Comparison of ENCODE assay signal across 12 cellular contexts in the genomic region with DNA sequence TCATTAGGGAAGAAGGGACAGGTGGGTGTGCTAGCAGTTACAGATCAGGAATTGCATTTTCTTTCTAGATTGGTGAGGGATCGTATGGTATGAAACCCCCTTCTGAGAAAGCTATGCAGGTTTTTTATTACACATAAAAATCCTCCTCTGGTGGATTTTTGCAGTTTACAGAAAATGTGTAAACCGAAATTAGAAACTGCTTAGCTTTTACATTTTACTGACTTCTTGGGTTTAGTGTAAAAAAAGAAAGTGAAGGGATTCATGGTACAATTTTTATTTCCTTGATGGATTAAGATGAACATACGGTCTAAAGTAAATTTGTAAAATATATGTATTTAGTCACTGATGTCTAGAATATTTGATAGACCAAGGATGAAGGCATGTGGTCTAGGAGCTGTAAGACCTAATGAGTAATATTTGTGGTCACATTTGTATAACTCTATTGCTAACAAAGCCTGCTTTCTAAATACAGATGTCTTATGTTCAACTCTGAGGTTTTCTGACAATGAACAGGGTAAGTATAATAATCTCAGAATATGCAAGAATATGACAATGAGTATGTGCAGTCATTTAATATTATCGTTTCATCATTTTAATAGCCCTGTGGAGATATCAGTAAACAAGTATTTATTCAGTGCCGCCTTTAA.
A peak's percentile ranks its signal among the peaks of the same experiment; 100 is the strongest.
DNase-seq lines count a peak whose midpoint lies in the region; TF ChIP-seq lines count a peak whose summit lies in the region.
"Had no signal": no experiment of that assay in that cellular context is flagged by ENCODE, and none has a peak within 500 bp of the region (broad histone marks: within the 10 kb centered on the region; RNA-seq: fewer than 3 reads in every experiment).

No MANE protein-coding gene starts in this region.

- no peaks in the 10 kb centered on the region for H3K79me1 ChIP-seq in H9 (ENCODE audit: insufficient read depth, low read depth, low read length, poor library complexity, severe bottlenecking)

- H4K91ac ChIP-seq in H9 (ENCODE audit: insufficient read length, low read depth, low read length) = no peak overlapping the region

- no peak overlapping the region for H3K14ac ChIP-seq in H9 (ENCODE audit: insufficient read depth, low read length)

- H4K20me1 ChIP-seq in H9 (ENCODE audit: control insufficient read depth, insufficient read depth, insufficient read length) = no peaks in the 10 kb centered on the region

- H3K27me3 ChIP-seq in H9 (ENCODE audit: insufficient read depth, low read length) = no peaks in the 10 kb centered on the region
- H3K27me3 ChIP-seq: right atrium auricular region had no signal

- H2AK5ac ChIP-seq in H9 (ENCODE audit: insufficient read length, low read length) = no peak overlapping the region

- H3K4ac ChIP-seq in H9 (ENCODE audit: low read depth, low read length) = no peak overlapping the region

- H2BK120ac ChIP-seq in H9 (ENCODE audit: low read depth, low read length, poor library complexity, severe bottlenecking) = no peak overlapping the region

- no peak overlapping the region for H3K27ac ChIP-seq in H9 (ENCODE audit: insufficient read length, low read depth, low read length)
- H3K27ac ChIP-seq: right atrium auricular region had no signal

- H3K4me1 ChIP-seq in H9 (ENCODE audit: insufficient read depth, low read length) = no peaks in the 10 kb centered on the region
- H3K4me1 ChIP-seq: right atrium auricular region had no signal

- no peak overlapping the region for H3K27ac Mint-ChIP-seq in H9
- H3K27ac Mint-ChIP-seq: T-helper 1 cell treated with Interleukin-12 subunit alpha and Interleukin-12 subunit beta and Interleukin-4 antibody, amounts not matched to agents 30 μg/mL and 1 μg/mL, for 36 hours had no signal

- H3K79me2 ChIP-seq in H9 (ENCODE audit: insufficient read depth, low read length) = no peaks in the 10 kb centered on the region

- H3K4me2 ChIP-seq in H9 (ENCODE audit: insufficient read depth, insufficient read length, low read length) = no peak overlapping the region

- peaks cover under 1% of the 10 kb centered on the region in 2 experiments; a peak in 3 of 4 replicates for H3K4me1 Mint-ChIP-seq in H9
- H3K4me1 Mint-ChIP-seq: central memory CD8-positive, alpha-beta T cell had no signal

- TF ChIP-seq CTCF in astrocyte of the cerebellum (IDR thresholded peaks at IDR 0.05; ENCODE audit: low read depth, low read length, missing control alignments) (no peak), H9 (conservative IDR thresholded peaks at IDR 0.05) (no peak)

- no peak overlapping the region for H2AFZ ChIP-seq in H9 (ENCODE audit: low read length)

- no peak overlapping the region for H3K56ac ChIP-seq in H9 (ENCODE audit: insufficient read length, low read depth, low read length)

- no peaks in the 10 kb centered on the region for H3K9me3 ChIP-seq in H9 (ENCODE audit: control insufficient read depth, low read depth, low read length)
- H3K9me3 ChIP-seq: mucosa of descending colon, right atrium auricular region had no signal

- H2BK5ac ChIP-seq in H9 (ENCODE audit: insufficient read length, low read length) = no peak overlapping the region

- H3K23ac ChIP-seq in H9 (ENCODE audit: insufficient read length, low read depth, low read length) = no peak overlapping the region

- no peak overlapping the region for H3K4me3 Mint-ChIP-seq in H9
- H3K4me3 Mint-ChIP-seq: central memory CD8-positive, alpha-beta T cell; T-helper 1 cell treated with Interleukin-12 subunit alpha and Interleukin-12 subunit beta and Interleukin-4 antibody, amounts not matched to agents 30 μg/mL and 1 μg/mL, for 36 hours had no signal

- H3K4me3 ChIP-seq in astrocyte of the cerebellum (ENCODE audit: low read depth, low read length) = no peak overlapping the region
- H3K4me3 ChIP-seq: mucosa of descending colon, right atrium auricular region had no signal

- no peaks in the 10 kb centered on the region for H3K9me3 Mint-ChIP-seq in H9
- H3K9me3 Mint-ChIP-seq: T-helper 1 cell treated with Interleukin-12 subunit alpha and Interleukin-12 subunit beta and Interleukin-4 antibody, amounts not matched to agents 30 μg/mL and 1 μg/mL, for 36 hours had no signal

- H4K8ac ChIP-seq in H9 (replicated peaks; ENCODE audit: insufficient read length, low read depth, low read length) = no peak overlapping the region

- in situ Hi-C loops in astrocyte of the cerebellum (cut with HindIII; ENCODE audit: low sequenced_read_pairs) = loop anchor here (25.0 kb wide), 2 partner anchors 168 to 557 kb away; no protein-coding TSS in a partner anchor

- no peak overlapping the region for H4K5ac ChIP-seq in H9 (ENCODE audit: insufficient read length, low read depth, low read length)

- WGBS in H9 (ENCODE audit: extremely low coverage, insufficient read length, low lambda C conversion rate) = no CpG with 5 or more reads among the region's 5 CpGs

- no peaks in the 10 kb centered on the region for H3K27me3 Mint-ChIP-seq in H9 (ENCODE audit: low read depth)
- H3K27me3 Mint-ChIP-seq: central memory CD8-positive, alpha-beta T cell had no signal

- no peaks in the 10 kb centered on the region for H3K36me3 Mint-ChIP-seq in H9 (ENCODE audit: insufficient read depth in 1 of 3, low read depth in 3 of 3)

- no peak overlapping the region for H2BK20ac ChIP-seq in H9 (ENCODE audit: low read depth, low read length, poor library complexity, severe bottlenecking)

- H2BK15ac ChIP-seq in H9 (ENCODE audit: low read depth, low read length) = no peak overlapping the region

- no peak overlapping the region for H3K9ac ChIP-seq in H9 (ENCODE audit: extremely low read depth, insufficient read length, low read length)

- no peak overlapping the region for H2BK12ac ChIP-seq in H9 (ENCODE audit: insufficient read length, low read depth, low read length)

- DNase-seq in HCEC 1CT (peak; percentile 96), astrocyte of the cerebellum (ENCODE audit: low read depth) (peak; percentile 59), inferior parietal cortex (ENCODE audit: extremely low spot score) (peak; percentile 15), stromal cell of bone marrow (ENCODE audit: low read depth) (peak; percentile 28), NCI-H345 treated with DMSO at 0.1 percent for 48 hours (lab: John Stamatoyannopoulos, UW; ENCODE audit: unreplicated experiment) (no peak), H9 (no peak)
- DNase-seq in effector CD8-positive, alpha-beta T cell (lab: John Stamatoyannopoulos, UW) = no peak
- DNase-seq: activated effector memory CD4-positive, alpha-beta T cell treated with Interleukin-2 at 50 U/mL for 16 hours; mucosa of descending colon had no signal

- no peaks in the 10 kb centered on the region for H3K23me2 ChIP-seq in H9 (ENCODE audit: insufficient read length, low read depth, low read length, poor library complexity, severe bottlenecking)

- no peak overlapping the region for H3T11ph ChIP-seq in H9 (ENCODE audit: low read length)

- H3K18ac ChIP-seq in H9 (ENCODE audit: insufficient read length, low read depth, low read length) = no peak overlapping the region

Comparison
In these comparisons a context has a peak if more than half of its experiments do, and no peak if none do; other contexts are left out.
1. DNase-seq: peak in HCEC 1CT (single experiment), astrocyte of the cerebellum (single experiment), inferior parietal cortex (single experiment) and stromal cell of bone marrow (single experiment); none in NCI-H345 treated with DMSO at 0.1 percent for 48 hours (single experiment), H9 (single experiment) and effector CD8-positive, alpha-beta T cell (single experiment).